In genomic region chr7:140810830-140811556, GRCh38 we compare ENCODE assay signal across 8 cellular contexts.
A peak's percentile ranks its signal among the peaks of the same experiment; 100 is the strongest.
DNase-seq lines count a peak whose midpoint lies in the region; ATAC-seq and TF ChIP-seq lines count a peak whose summit lies in the region.

No MANE protein-coding gene starts in this region.

- H3K4me3 ChIP-seq in Loucy (ENCODE audit: low read length, poor library complexity, severe bottlenecking) (no peak overlapping the region), SJCRH30 (no peak overlapping the region), vagina (no peak overlapping the region)

- no peak overlapping the region for H3K9ac ChIP-seq in Loucy (ENCODE audit: low read depth, low read length, poor library complexity, severe bottlenecking)

- H3K4me1 ChIP-seq in Loucy (ENCODE audit: insufficient read depth, low read length, poor library complexity, severe bottlenecking): no peaks in the 10 kb centered on the region
- H3K4me1 ChIP-seq in SJCRH30: no peaks in the 10 kb centered on the region
- no peaks in the 10 kb centered on the region for H3K4me1 ChIP-seq in vagina

- TF ChIP-seq POLR2A in vagina (IDR thresholded peaks at IDR 0.05): no peak

- H4K20me1 ChIP-seq in Loucy (ENCODE audit: insufficient read depth, low read length, poor library complexity, severe bottlenecking): no peaks in the 10 kb centered on the region

- intact Hi-C loops in vagina (cut with DNase I): loop anchor here (10.0 kb wide), 1 partner anchor 204 kb away; the partner anchor contains the start of gene MRPS33

- peak; percentile 62 for DNase-seq in EL
- DNase-seq in SJCRH30: peak; percentile 57 to 83
- peak; percentile 20 for DNase-seq in activated effector memory CD4-positive, alpha-beta T cell treated with Interleukin-2 at 50 U/mL for 16 hours
- peak; percentile 23 for DNase-seq in germinal center (ENCODE audit: low spot score)
- peak; percentile 86 for DNase-seq in pons (ENCODE audit: low spot score)
- no peak for DNase-seq in vagina (ENCODE audit: extremely low spot score in 2 of 2)

- no peaks in the 10 kb centered on the region for H3K9me2 ChIP-seq in Loucy (replicated peaks; ENCODE audit: low read depth, low read length)

- no peaks in the 10 kb centered on the region for H3K9me3 ChIP-seq in Loucy (ENCODE audit: insufficient read depth, low read depth, low read length)
- no peaks in the 10 kb centered on the region for H3K9me3 ChIP-seq in SJCRH30 (replicated peaks)
- H3K9me3 ChIP-seq in vagina: no peaks in the 10 kb centered on the region

- no peak overlapping the region for H3K27ac ChIP-seq in SJCRH30
- H3K27ac ChIP-seq in vagina: no peak overlapping the region

- H2AFZ ChIP-seq in Loucy (ENCODE audit: low read length): no peak overlapping the region

- H3K4me2 ChIP-seq in Loucy (ENCODE audit: low read depth, low read length, poor library complexity, severe bottlenecking): no peak overlapping the region

- ATAC-seq in GM21723 (IDR thresholded peaks at IDR 0.05; ENCODE audit: unreplicated experiment): peak; percentile 84

- H3K36me3 ChIP-seq in Loucy (ENCODE audit: insufficient read depth, low read length): no peaks in the 10 kb centered on the region
- H3K36me3 ChIP-seq in SJCRH30: no peaks in the 10 kb centered on the region; the same call in 1 of the 2 replicates
- no peaks in the 10 kb centered on the region for H3K36me3 ChIP-seq in vagina

- no peaks in the 10 kb centered on the region for H3K79me2 ChIP-seq in Loucy (ENCODE audit: insufficient read depth, low read length)

- TF ChIP-seq CTCF in Loucy (conservative IDR thresholded peaks at IDR 0.05; ENCODE audit: low read length) (peak; percentile 78), vagina (IDR thresholded peaks at IDR 0.05) (peak; percentile 1 to 54 (median 51))

- H3K27me3 ChIP-seq in Loucy (ENCODE audit: insufficient read depth, low read length, poor library complexity, severe bottlenecking): no peaks in the 10 kb centered on the region
- H3K27me3 ChIP-seq in SJCRH30: no peaks in the 10 kb centered on the region
- no peaks in the 10 kb centered on the region for H3K27me3 ChIP-seq in vagina

- H3F3A ChIP-seq in Loucy (ENCODE audit: low read depth): no peaks in the 10 kb centered on the region

Comparison
In these comparisons a context has a peak if more than half of its experiments do, and no peak if none do; other contexts are left out.
1. DNase-seq: peak in EL (single experiment), SJCRH30 (2 of 2), activated effector memory CD4-positive, alpha-beta T cell treated with Interleukin-2 at 50 U/mL for 16 hours (single experiment), germinal center (single experiment) and pons (single experiment); none in vagina (0 of 2).